30 cellular contexts compared by ENCODE assay signal in genomic region chr1:197691816-197692215, GRCh38.
"Had no signal": no experiment of that assay in that cellular context is flagged by ENCODE, and none has a peak within 500 bp of the region (broad histone marks: within the 10 kb centered on the region; RNA-seq: fewer than 3 reads in every experiment).

No MANE protein-coding gene starts in this region.

- H3K36me3 ChIP-seq: adrenal gland had no signal

- FAIRE-seq: frontal cortex had no signal

- H3K27ac Mint-ChIP-seq: activated CD4-positive, alpha-beta memory T cell treated with anti-CD3 and anti-CD28 coated beads for 36 hours; activated CD4-positive, alpha-beta T cell treated with anti-CD3 and anti-CD28 coated beads for 36 hours; activated CD4-positive, alpha-beta T cell treated with anti-CD3 and anti-CD28 coated beads, Interleukin-2, amount 10 ng/mL, durations not matched to agents 24 days and 14 days; activated naive CD4-positive, alpha-beta T cell treated with anti-CD3 and anti-CD28 coated beads for 36 hours; activated naive CD4-positive, alpha-beta T cell treated with anti-CD3 and anti-CD28 coated beads, Interleukin-2, amount 50 U/mL, for 24 hours; activated naive CD8-positive, alpha-beta T cell treated with anti-CD3 and anti-CD28 coated beads for 36 hours; activated naive CD8-positive, alpha-beta T cell treated with anti-CD3 and anti-CD28 coated beads, Interleukin-2, amount 50 U/mL, for 24 hours; activated T-cell treated with anti-CD3 and anti-CD28 coated beads, Interleukin-2, amount 50 U/mL, for 24 hours; dendritic cell treated with granulocyte-macrophage colony-stimulating factor and Interleukin-4, amounts not matched to agents 40 ng/mL and 50 ng/mL, for 4 days; endodermal cell had no signal

- DNase-seq: activated CD4-positive, alpha-beta memory T cell treated with anti-CD3 and anti-CD28 coated beads for 36 hours; activated CD4-positive, alpha-beta T cell treated with anti-CD3 and anti-CD28 coated beads for 36 hours; activated CD4-positive, alpha-beta T cell treated with anti-CD3 and anti-CD28 coated beads, Interleukin-2, amount 10 ng/mL, durations not matched to agents 24 days and 14 days; activated CD4-positive, CD25-positive, alpha-beta regulatory T cell; activated CD4-positive, CD25-positive, alpha-beta regulatory T cell treated with anti-CD3 and anti-CD28 coated beads, Interleukin-2, amount 50 U/mL, for 72 hours; activated CD8-positive, alpha-beta memory T cell treated with anti-CD3 and anti-CD28 coated beads, Interleukin-2, amount 50 U/mL, for 48 hours; activated effector memory CD4-positive, alpha-beta T cell treated with Interleukin-2 at 50 U/mL for 16 hours; activated naive CD4-positive, alpha-beta T cell treated with anti-CD3 and anti-CD28 coated beads for 36 hours; activated naive CD8-positive, alpha-beta T cell treated with anti-CD3 and anti-CD28 coated beads for 36 hours; activated naive CD8-positive, alpha-beta T cell treated with anti-CD3 and anti-CD28 coated beads, Interleukin-2, amount 50 U/mL, for 24 hours; activated T-cell treated with anti-CD3 and anti-CD28 coated beads for 4 hours; activated T-cell treated with anti-CD3 and anti-CD28 coated beads, Interleukin-2, amount 50 U/mL, for 24 hours; activated T-cell treated with anti-CD3 and anti-CD28 coated beads, Interleukin-2, amount 50 U/mL, for 72 hours; adrenal gland; amygdala; aorta; caudate nucleus; dorsolateral prefrontal cortex; effector memory CD4-positive, alpha-beta T cell; endodermal cell; foreskin fibroblast; head of caudate nucleus; T-helper 1 cell; T-helper 2 cell had no signal

- H3K27me3 Mint-ChIP-seq: activated CD4-positive, alpha-beta memory T cell treated with anti-CD3 and anti-CD28 coated beads for 36 hours; activated CD4-positive, alpha-beta T cell treated with anti-CD3 and anti-CD28 coated beads for 36 hours; activated CD4-positive, alpha-beta T cell treated with anti-CD3 and anti-CD28 coated beads, Interleukin-2, amount 10 ng/mL, durations not matched to agents 24 days and 14 days; activated naive CD4-positive, alpha-beta T cell treated with anti-CD3 and anti-CD28 coated beads, Interleukin-2, amount 50 U/mL, for 24 hours; activated naive CD8-positive, alpha-beta T cell treated with anti-CD3 and anti-CD28 coated beads for 36 hours; activated naive CD8-positive, alpha-beta T cell treated with anti-CD3 and anti-CD28 coated beads, Interleukin-2, amount 50 U/mL, for 24 hours; activated T-cell treated with anti-CD3 and anti-CD28 coated beads, Interleukin-2, amount 50 U/mL, for 24 hours; dendritic cell treated with granulocyte-macrophage colony-stimulating factor and Interleukin-4, amounts not matched to agents 40 ng/mL and 50 ng/mL, for 4 days had no signal

- ATAC-seq: activated CD4-positive, alpha-beta T cell treated with anti-CD3 and anti-CD28 coated beads for 36 hours; activated naive CD8-positive, alpha-beta T cell treated with anti-CD3 and anti-CD28 coated beads, Interleukin-2, amount 50 U/mL, for 24 hours; activated T-cell treated with anti-CD3 and anti-CD28 coated beads, Interleukin-2, amount 50 U/mL, for 72 hours; body of pancreas; esophagus mucosa had no signal

- H3K4me3 Mint-ChIP-seq: activated CD4-positive, alpha-beta memory T cell treated with anti-CD3 and anti-CD28 coated beads for 36 hours; activated CD4-positive, alpha-beta T cell treated with anti-CD3 and anti-CD28 coated beads for 36 hours; activated CD4-positive, alpha-beta T cell treated with anti-CD3 and anti-CD28 coated beads, Interleukin-2, amount 10 ng/mL, durations not matched to agents 24 days and 14 days; activated naive CD4-positive, alpha-beta T cell treated with anti-CD3 and anti-CD28 coated beads for 36 hours; activated naive CD4-positive, alpha-beta T cell treated with anti-CD3 and anti-CD28 coated beads, Interleukin-2, amount 50 U/mL, for 24 hours; activated naive CD8-positive, alpha-beta T cell treated with anti-CD3 and anti-CD28 coated beads for 36 hours; activated naive CD8-positive, alpha-beta T cell treated with anti-CD3 and anti-CD28 coated beads, Interleukin-2, amount 50 U/mL, for 24 hours; activated T-cell treated with anti-CD3 and anti-CD28 coated beads, Interleukin-2, amount 50 U/mL, for 24 hours; activated T-cell treated with anti-CD3 and anti-CD28 coated beads, Interleukin-2, amount 50 U/mL, for 72 hours; dendritic cell treated with granulocyte-macrophage colony-stimulating factor and Interleukin-4, amounts not matched to agents 40 ng/mL and 50 ng/mL, for 4 days; endodermal cell had no signal

- H3K4me3 ChIP-seq: adrenal gland, body of pancreas, coronary artery, dorsolateral prefrontal cortex had no signal

- H3K4me1 Mint-ChIP-seq: activated CD4-positive, alpha-beta T cell treated with anti-CD3 and anti-CD28 coated beads, Interleukin-2, amount 10 ng/mL, durations not matched to agents 24 days and 14 days had no signal

- H3K27ac ChIP-seq: adrenal gland, body of pancreas, coronary artery, dorsolateral prefrontal cortex had no signal

- H3K27me3 ChIP-seq: adrenal gland, body of pancreas, dorsolateral prefrontal cortex had no signal
